21 cellular contexts compared by ENCODE assay signal in genomic region chr4:18512718-18513117, GRCh38.
DNase-seq lines count a peak whose midpoint lies in the region; ATAC-seq, FAIRE-seq and TF ChIP-seq lines count a peak whose summit lies in the region.
"Had no signal": no experiment of that assay in that cellular context is flagged by ENCODE, and none has a peak within 500 bp of the region (broad histone marks: within the 10 kb centered on the region; RNA-seq: fewer than 3 reads in every experiment).

No MANE protein-coding gene starts in this region.

- no peak overlapping the region for H4K8ac ChIP-seq in mesendoderm (ENCODE audit: low read depth, low read length)

- POLR2A ChIA-PET in endothelial cell of umbilical vein (lab: Charles Lee) = no interaction called here

- no peak overlapping the region for H3K56ac ChIP-seq in mesendoderm (ENCODE audit: low read length)

- TF ChIP-seq POLR2A in endothelial cell of umbilical vein (IDR thresholded peaks at IDR 0.05; ENCODE audit: low read depth, low read length) = no peak

- TF ChIP-seq CTCF in GM23338 (conservative IDR thresholded peaks at IDR 0.05; ENCODE audit: low read depth in 2 of 2) (no peak), endothelial cell of umbilical vein (IDR thresholded peaks at IDR 0.05; ENCODE audit: extremely low read depth in 1 of 2, insufficient read depth in 1 of 2, low read depth in 1 of 2, low read length in 2 of 2) (no peak)

- H3K27me3 Mint-ChIP-seq in GM23338 (ENCODE audit: insufficient read depth, low read depth, poor library complexity) = peaks cover 17% of the 10 kb centered on the region
- H3K27me3 Mint-ChIP-seq: B cell had no signal

- H3K9me2 ChIP-seq in GM23338 (ENCODE audit: insufficient read depth) = no peaks in the 10 kb centered on the region

- H2AFZ ChIP-seq in GM23338 = no peak overlapping the region
- H2AFZ ChIP-seq in endothelial cell of umbilical vein (ENCODE audit: low read depth, low read length) = no peak overlapping the region

- H3K9me1 ChIP-seq in endothelial cell of umbilical vein (replicated peaks; ENCODE audit: control insufficient read depth, extremely low read depth, insufficient read depth, low read length) = no peaks in the 10 kb centered on the region

- H3K4me3 Mint-ChIP-seq in GM23338 = no peak overlapping the region
- H3K4me3 Mint-ChIP-seq: B cell; CD4-positive, alpha-beta T cell; CD8-positive, alpha-beta T cell had no signal

- H4K20me1 ChIP-seq in GM23338 (replicated peaks; ENCODE audit: insufficient read depth) = 0 out of 2 replicates have a peak, but pooled peaks cover 3% of the 10 kb centered on the region
- H4K20me1 ChIP-seq in endothelial cell of umbilical vein (replicated peaks; ENCODE audit: control insufficient read depth, extremely low read depth, insufficient read depth, low read length) = no peaks in the 10 kb centered on the region
- H4K20me1 ChIP-seq: BLaER1 treated with 17β-estradiol and CSF1 and Interleukin-3, amounts not matched to agents 10 nM and 100 nM had no signal

- CTCF ChIA-PET in endothelial cell of umbilical vein (lab: Charles Lee) = no interaction called here

- FAIRE-seq in endothelial cell of umbilical vein (lab: Jason Lieb, UNC) = no peak
- FAIRE-seq: A549, D721Med, G401.6, GM12891, GM19239 had no signal

- no peaks in the 10 kb centered on the region for H3K9me3 ChIP-seq in endothelial cell of umbilical vein (replicated peaks; ENCODE audit: control insufficient read depth, insufficient read depth, low read length)
- H3K9me3 ChIP-seq: A549; BLaER1 treated with 17β-estradiol and CSF1 and Interleukin-3, amounts not matched to agents 10 nM and 100 nM; Caco-2 had no signal

- H3K79me1 ChIP-seq in mesendoderm (ENCODE audit: low read length) = no peaks in the 10 kb centered on the region

- H3K79me2 ChIP-seq in GM23338 (replicated peaks; ENCODE audit: insufficient read depth) (no peaks in the 10 kb centered on the region), endothelial cell of umbilical vein (ENCODE audit: control insufficient read depth, insufficient read depth, low read length) (no peaks in the 10 kb centered on the region), mesendoderm (ENCODE audit: control insufficient read depth, insufficient read depth, low read length) (no peaks in the 10 kb centered on the region)

- H3K36me3 ChIP-seq in GM23338 (ENCODE audit: insufficient read depth) (no peaks in the 10 kb centered on the region), endothelial cell of umbilical vein (ENCODE audit: control insufficient read depth in 2 of 2, extremely low read depth in 1 of 2, insufficient read depth in 2 of 2, low read length in 2 of 2) (no peaks in the 10 kb centered on the region), mesendoderm (ENCODE audit: control insufficient read depth, insufficient read depth, low read length) (no peaks in the 10 kb centered on the region)
- H3K36me3 ChIP-seq: BLaER1 treated with 17β-estradiol and CSF1 and Interleukin-3, amounts not matched to agents 10 nM and 100 nM had no signal

- no peak overlapping the region for H3K23ac ChIP-seq in mesendoderm (ENCODE audit: low read length)

- BruUV-seq in endothelial cell of umbilical vein (replicated peaks; lab: Mats Ljungman, UMichigan) = no TSS peak

- no peak overlapping the region for H2AK5ac ChIP-seq in mesendoderm (ENCODE audit: low read length)

- H3K4me2 ChIP-seq in GM23338 = no peak overlapping the region
- no peak overlapping the region for H3K4me2 ChIP-seq in endothelial cell of umbilical vein (ENCODE audit: insufficient read depth, low read length)
- H3K4me2 ChIP-seq in mesendoderm (ENCODE audit: low read length) = no peak overlapping the region
- H3K4me2 ChIP-seq: A549 had no signal

- no peaks in the 10 kb centered on the region for H3F3A ChIP-seq in GM23338 (replicated peaks; ENCODE audit: low read depth)

- no peak overlapping the region for H2BK120ac ChIP-seq in mesendoderm (ENCODE audit: low read depth, low read length)

- H3K27me3 ChIP-seq in GM23338 (ENCODE audit: insufficient read depth) (peaks cover 14% of the 10 kb centered on the region), endothelial cell of umbilical vein (ENCODE audit: control insufficient read depth in 2 of 2, insufficient read depth in 2 of 2, low read length in 2 of 2) (no peaks in the 10 kb centered on the region), mesendoderm (ENCODE audit: insufficient read depth, low read length, poor library complexity) (no peaks in the 10 kb centered on the region)
- H3K27me3 ChIP-seq: BLaER1 treated with 17β-estradiol and CSF1 and Interleukin-3, amounts not matched to agents 10 nM and 100 nM had no signal

- DNase-seq in GM23338 (ENCODE audit: low spot score) (peak; percentile 42), endothelial cell of umbilical vein (ENCODE audit: low read depth, low spot score) (peak; percentile 6), mesendoderm (peak; percentile 62), ureter (ENCODE audit: low spot score) (no peak)
- DNase-seq in activated CD4-positive, alpha-beta T cell treated with anti-CD3 and anti-CD28 coated beads, Interleukin-2, amount 50 U/mL, for 48 hours = no peak
- DNase-seq: AML-193; Caco-2; Calu3; CD4-positive, alpha-beta T cell; CD8-positive, alpha-beta T cell; DMS79 treated with DMSO at 0.1 percent for 48 hours; GF-D8 had no signal

- intact Hi-C loops in endothelial cell of umbilical vein (cut with micrococcal nuclease) = no loop called here

- no peak overlapping the region for H3K4me3 ChIP-seq in GM23338
- no peak overlapping the region for H3K4me3 ChIP-seq in endothelial cell of umbilical vein (replicated peaks in 1 of 3; ENCODE audit: insufficient read depth in 1 of 3, low read depth in 1 of 3, low read length in 3 of 3)
- H3K4me3 ChIP-seq in mesendoderm (ENCODE audit: low read length) = no peak overlapping the region
- H3K4me3 ChIP-seq: A549; BLaER1 treated with 17β-estradiol and CSF1 and Interleukin-3, amounts not matched to agents 10 nM and 100 nM had no signal

- no peak overlapping the region for H2BK15ac ChIP-seq in mesendoderm (replicated peaks; ENCODE audit: low read depth)

- H3K27ac ChIP-seq in GM23338 (ENCODE audit: low read depth) = no peak overlapping the region
- H3K27ac ChIP-seq in endothelial cell of umbilical vein (ENCODE audit: insufficient read depth, low read depth, low read length) = no peak overlapping the region
- H3K27ac ChIP-seq in mesendoderm (ENCODE audit: low read depth, low read length) = no peak overlapping the region
- H3K27ac ChIP-seq: 22Rv1; A549; BLaER1 treated with 17β-estradiol and CSF1 and Interleukin-3, amounts not matched to agents 10 nM and 100 nM; C4-2B had no signal

- no peak overlapping the region for H3K18ac ChIP-seq in mesendoderm (ENCODE audit: low read length)

- H4K5ac ChIP-seq in mesendoderm (ENCODE audit: low read length) = no peak overlapping the region

- H3K9me3 Mint-ChIP-seq in GM23338 = no peaks in the 10 kb centered on the region
- H3K9me3 Mint-ChIP-seq: CD8-positive, alpha-beta T cell had no signal

- H3K36me3 Mint-ChIP-seq in GM23338 (ENCODE audit: low read depth) = no peaks in the 10 kb centered on the region
- H3K36me3 Mint-ChIP-seq: CD8-positive, alpha-beta T cell had no signal

- H3K9ac ChIP-seq in endothelial cell of umbilical vein (replicated peaks; ENCODE audit: extremely low read depth, insufficient read depth, low read length) = no peak overlapping the region
- no peak overlapping the region for H3K9ac ChIP-seq in mesendoderm (ENCODE audit: low read length)
- H3K9ac ChIP-seq: BLaER1 treated with 17β-estradiol and CSF1 and Interleukin-3, amounts not matched to agents 10 nM and 100 nM had no signal

- H3K4me1 ChIP-seq in GM23338 (ENCODE audit: insufficient read depth) (peaks cover 10% of the 10 kb centered on the region; the same call in 1 of the 2 replicates), endothelial cell of umbilical vein (ENCODE audit: control insufficient read depth, extremely low read depth, insufficient read depth, low read length) (no peaks in the 10 kb centered on the region), mesendoderm (ENCODE audit: control insufficient read depth, low read depth, low read length) (no peaks in the 10 kb centered on the region)
- H3K4me1 ChIP-seq: A549, Caco-2 had no signal

- H3K27ac Mint-ChIP-seq in GM23338 = no peak overlapping the region
- H3K27ac Mint-ChIP-seq: B cell; CD4-positive, alpha-beta T cell; CD8-positive, alpha-beta T cell had no signal

- dilution Hi-C loops in endothelial cell of umbilical vein (cut with MboI; ENCODE audit: extremely low pct_ligation_motif_present, low sequenced_read_pairs) = no loop called here

- no peak overlapping the region for H2BK5ac ChIP-seq in mesendoderm (ENCODE audit: low read length)

- peak; percentile 55 for ATAC-seq in GM23338
- ATAC-seq: A549; CD8-positive, alpha-beta T cell had no signal

- H3K4me1 Mint-ChIP-seq in GM23338 = peaks cover 25% of the 10 kb centered on the region; the same call in 2 of the 3 replicates
- H3K4me1 Mint-ChIP-seq: B cell had no signal

- H3K4ac ChIP-seq in mesendoderm (ENCODE audit: low read depth, low read length) = no peak overlapping the region

TF ChIP-seq in GM23338, 12 proteins besides CTCF, POLR2A, EP300 and RAD21 (continues in another document):
- no peak for TF ChIP-seq CREB1 (CRISPR knock-in tag; IDR thresholded peaks at IDR 0.05; ENCODE audit: low read depth)
- no peak for TF ChIP-seq EZH2phosphoT487 (IDR thresholded peaks at IDR 0.05; ENCODE audit: unreplicated experiment)
- TF ChIP-seq ETS1 (IDR thresholded peaks at IDR 0.05) = no peak
- no peak for TF ChIP-seq JUNB (IDR thresholded peaks at IDR 0.05; ENCODE audit: unreplicated experiment)

TF ChIP-seq in endothelial cell of umbilical vein, 7 proteins besides CTCF, POLR2A, EP300 and RAD21:
- no peak for TF ChIP-seq MYC (IDR thresholded peaks at IDR 0.05; ENCODE audit: low read depth, low read length)
- TF ChIP-seq, protein P1, sequence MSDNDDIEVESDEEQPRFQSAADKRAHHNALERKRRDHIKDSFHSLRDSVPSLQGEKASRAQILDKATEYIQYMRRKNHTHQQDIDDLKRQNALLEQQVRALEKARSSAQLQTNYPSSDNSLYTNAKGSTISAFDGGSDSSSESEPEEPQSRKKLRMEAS (IDR thresholded peaks at IDR 0.05; ENCODE audit: insufficient read depth, insufficient read length) = no peak
- TF ChIP-seq JUN (IDR thresholded peaks at IDR 0.05; ENCODE audit: borderline replicate concordance, insufficient read depth, insufficient read length, low read depth) = no peak
- TF ChIP-seq POLR2AphosphoS5 (IDR thresholded peaks at IDR 0.05; ENCODE audit: insufficient read depth, low read depth, low read length) = no peak
- TF ChIP-seq EZH2 (IDR thresholded peaks at IDR 0.05; ENCODE audit: borderline replicate concordance, low read depth, low read length, severe bottlenecking) = no peak
- no peak for TF ChIP-seq FOS (IDR thresholded peaks at IDR 0.05; ENCODE audit: borderline replicate concordance, insufficient read depth, low read length)
- TF ChIP-seq GATA2 (IDR thresholded peaks at IDR 0.05; ENCODE audit: insufficient read depth, insufficient read length, low read depth, low read length) = no peak

Comparison
In these comparisons a context has a peak if more than half of its experiments do, and no peak if none do; other contexts are left out.
1. DNase-seq: peak in GM23338 (single experiment), endothelial cell of umbilical vein (single experiment) and mesendoderm (single experiment); none in ureter (single experiment) and activated CD4-positive, alpha-beta T cell treated with anti-CD3 and anti-CD28 coated beads, Interleukin-2, amount 50 U/mL, for 48 hours (0 of 2).